1 cellular context compared by ENCODE assay signal in genomic region chr10:30002438-30003266, GRCh38.
A peak's percentile ranks its signal among the peaks of the same experiment; 100 is the strongest.
TF ChIP-seq lines count a peak whose summit lies in the region.

No MANE protein-coding gene starts in this region.

TF ChIP-seq in HepG2, 621 proteins besides CTCF, POLR2A, EP300 and RAD21 (continued from another document):
- TF ChIP-seq ZBTB49 (CRISPR knock-in tag; IDR thresholded peaks at IDR 0.05; ENCODE audit: borderline replicate concordance) (no peak), NR2F6 (IDR thresholded peaks at IDR 0.05) (peak; percentile 57), NR2F6 (CRISPR knock-in tag; IDR thresholded peaks at IDR 0.05) (peak; percentile 71), KAT7 (CRISPR knock-in tag; IDR thresholded peaks at IDR 0.05; ENCODE audit: borderline replicate concordance) (no peak), NFATC3 (CRISPR knock-in tag; IDR thresholded peaks at IDR 0.05) (no peak), ZBTB44 (CRISPR knock-in tag; IDR thresholded peaks at IDR 0.05) (no peak), SAP130 (CRISPR knock-in tag; IDR thresholded peaks at IDR 0.05; ENCODE audit: low read depth) (0 out of 2 replicates have a peak, but pooled peaks have one; percentile 20), ZNF292 (CRISPR knock-in tag; IDR thresholded peaks at IDR 0.05; ENCODE audit: borderline replicate concordance, low read depth) (peak; percentile 45; the same call in 1 of the 2 replicates), ZNF276 (CRISPR knock-in tag; IDR thresholded peaks at IDR 0.05; ENCODE audit: low read depth) (no peak), STAG1 (CRISPR knock-in tag; IDR thresholded peaks at IDR 0.05) (peak; percentile 66), SMC3 (IDR thresholded peaks at IDR 0.05; ENCODE audit: low read length) (peak; percentile 41), ZNF574 (CRISPR knock-in tag; IDR thresholded peaks at IDR 0.05) (no peak), TEAD2 (CRISPR knock-in tag; IDR thresholded peaks at IDR 0.05) (no peak), ZNF530 (CRISPR knock-in tag; IDR thresholded peaks at IDR 0.05; ENCODE audit: low read depth) (peak; percentile 96; the same call in 1 of the 2 replicates), CEBPB (IDR thresholded peaks at IDR 0.05; ENCODE audit: borderline replicate concordance, low read depth, low read length) (peak; percentile 72; the same call in 1 of the 2 replicates), ZBTB14 (CRISPR knock-in tag; IDR thresholded peaks at IDR 0.05) (no peak), ZSCAN31 (CRISPR knock-in tag; IDR thresholded peaks at IDR 0.05; ENCODE audit: low read depth) (no peak)
